8 cellular contexts compared by ENCODE assay signal in the genomic region with DNA sequence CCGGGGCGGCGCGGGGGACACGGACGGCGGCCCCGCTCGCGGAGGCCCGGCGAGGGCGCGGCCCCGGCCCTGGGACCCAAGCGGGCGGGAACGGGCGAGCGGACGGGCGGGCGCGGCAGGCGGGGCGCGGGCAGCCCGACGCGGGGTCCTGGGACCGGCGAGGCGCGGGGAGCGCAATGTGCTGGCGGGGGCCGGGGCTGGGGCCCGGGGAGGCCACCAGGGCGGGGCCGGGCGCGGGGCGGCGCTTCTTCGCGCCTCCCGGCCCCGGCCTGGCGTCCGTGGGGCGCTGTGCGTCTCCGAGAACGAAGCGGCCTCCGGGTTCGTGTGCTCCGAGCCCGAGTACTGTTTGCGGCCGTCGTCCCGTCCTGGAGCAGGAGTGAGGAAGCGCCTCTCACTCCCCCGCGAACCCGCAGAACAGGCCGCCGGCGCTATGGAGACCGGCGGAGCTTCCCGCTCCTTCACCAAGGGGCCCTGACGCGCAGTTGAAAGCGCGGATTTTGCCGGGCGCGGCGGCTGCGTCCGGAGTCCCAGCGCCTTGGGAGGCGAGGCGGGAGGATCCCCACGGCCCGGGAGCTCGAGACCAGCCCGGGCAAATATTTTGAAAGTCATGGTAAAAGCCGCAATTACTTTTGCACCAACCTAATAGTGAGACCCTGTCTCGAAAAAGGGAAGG. TPM values are rescaled to one million over a fixed set of nuclear protein-coding genes. Genes with fewer than 3 reads are reported as not detected.
DNase-seq lines count a peak whose midpoint lies in the region; ATAC-seq and TF ChIP-seq lines count a peak whose summit lies in the region.

No MANE protein-coding gene starts in this region.

- H3K27ac ChIP-seq in OCI-LY7 (ENCODE audit: low read depth, low read length, poor library complexity, severe bottlenecking): peak overlapping the region; percentile 87

- no peaks in the 10 kb centered on the region for H3K9me2 ChIP-seq in OCI-LY7 (ENCODE audit: insufficient read depth, low read length)

- peak overlapping the region; percentile 50 for H3K27ac Mint-ChIP-seq in Caco-2 (ENCODE audit: unreplicated experiment)

- POLR2A ChIA-PET in Caco-2 (lab: Charles Lee) (no interaction called here), OCI-LY7 (lab: Charles Lee) (interaction anchor here (0.7 to 1.1 kb wide), 2 partner anchors 9 to 58 kb away, joined by 3 to 4 read pairs; no protein-coding TSS in a partner anchor)

- H3K4me3 Mint-ChIP-seq in Caco-2 (ENCODE audit: unreplicated experiment): peak overlapping the region; percentile 63

- TF ChIP-seq CTCF in Caco-2 (IDR thresholded peaks at IDR 0.05; ENCODE audit: insufficient read depth in 1 of 2, low read depth in 1 of 2, low read length in 1 of 2, severe bottlenecking in 1 of 2, unreplicated experiment in 1 of 2) (peak in 1 of 2 experiments; percentile 25), OCI-LY7 (conservative IDR thresholded peaks at IDR 0.05; ENCODE audit: low read length) (peak; percentile 41)

- H3K9ac ChIP-seq in mucosa of stomach (ENCODE audit: low read length): peak overlapping the region; percentile 82

- H3K27me3 ChIP-seq in Caco-2 (replicated peaks; ENCODE audit: control insufficient read depth, insufficient read depth, low read length) (no peaks in the 10 kb centered on the region), mucosa of stomach (ENCODE audit: control insufficient read depth, insufficient read depth, low read length) (no peaks in the 10 kb centered on the region)

- no peaks in the 10 kb centered on the region for H3K36me3 ChIP-seq in Caco-2 (ENCODE audit: control insufficient read depth, insufficient read depth, low read length)
- H3K36me3 ChIP-seq in OCI-LY7 (ENCODE audit: insufficient read depth, low read length): peaks cover 40% of the 10 kb centered on the region
- no peaks in the 10 kb centered on the region for H3K36me3 ChIP-seq in mucosa of stomach (ENCODE audit: control insufficient read depth, insufficient read depth, low read length)

- DNase-seq in Caco-2 (peak; percentile 90 to 92), HS-5 (ENCODE audit: low read depth) (peak; percentile 53), OCI-LY7 (ENCODE audit: low spot score) (peak; percentile 92), activated T-cell treated with anti-CD3 and anti-CD28 coated beads for 48 hours (ENCODE audit: low read depth) (peak; percentile 87), erythroblast (lab: John Stamatoyannopoulos, UW) (peak; percentile 92 to 94)
- DNase-seq in stimulated activated CD8-positive, alpha-beta memory T cell treated with anti-CD3 and anti-CD28 coated beads, Interleukin-4, amount 100 ng/mL, for 4 hours (ENCODE audit: low read depth in 2 of 2, low spot score in 1 of 2): peak; percentile 59 to 69

- peak; percentile 86 for TF ChIP-seq POLR2A in erythroblast (IDR thresholded peaks at IDR 0.05; ENCODE audit: low read length)

- no peaks in the 10 kb centered on the region for H3K27me3 Mint-ChIP-seq in Caco-2 (ENCODE audit: insufficient read depth, unreplicated experiment)

- H3K4me2 ChIP-seq in OCI-LY7 (ENCODE audit: low read length): peak overlapping the region; percentile 70

- CTCF ChIA-PET in Caco-2 (lab: Charles Lee): no interaction called here
- CTCF ChIA-PET in OCI-LY7 (lab: Charles Lee; ENCODE audit: unreplicated experiment): no interaction called here

- no peaks in the 10 kb centered on the region for H3K9me3 Mint-ChIP-seq in Caco-2 (ENCODE audit: unreplicated experiment)

- peaks cover 39% of the 10 kb centered on the region for H3K36me3 Mint-ChIP-seq in Caco-2 (ENCODE audit: insufficient read depth, unreplicated experiment)

- intact Hi-C loops in Caco-2 (cut with micrococcal nuclease; ENCODE audit: unreplicated experiment) (no loop called here), OCI-LY7 (cut with micrococcal nuclease; ENCODE audit: unreplicated experiment) (loop anchor here (1.0 kb wide), 1 partner anchor 8 kb away; no protein-coding TSS in a partner anchor)

- BruUV-seq in Caco-2 (replicated peaks; lab: Mats Ljungman, UMichigan) (no TSS peak), OCI-LY7 (replicated peaks; lab: Mats Ljungman, UMichigan) (no TSS peak)

- peak overlapping the region; percentile 34; the same call in 1 of the 2 replicates for H2AFZ ChIP-seq in OCI-LY7 (ENCODE audit: low read length)

- H3K4me3 ChIP-seq in Caco-2 (ENCODE audit: low read depth, low read length) (peak overlapping the region; percentile 89), OCI-LY7 (ENCODE audit: low read depth, low read length, poor library complexity, severe bottlenecking) (peak overlapping the region; percentile 73), mucosa of stomach (ENCODE audit: low read length) (peak overlapping the region; percentile 31)

- no peaks in the 10 kb centered on the region for H3K4me1 ChIP-seq in Caco-2
- peaks cover 24% of the 10 kb centered on the region for H3K4me1 ChIP-seq in OCI-LY7 (ENCODE audit: insufficient read depth, low read length, poor library complexity, severe bottlenecking)
- H3K4me1 ChIP-seq in mucosa of stomach (ENCODE audit: control insufficient read depth, insufficient read depth, low read length): peaks cover 13% of the 10 kb centered on the region

- H4K20me1 ChIP-seq in OCI-LY7 (ENCODE audit: insufficient read depth, low read length): peaks cover 15% of the 10 kb centered on the region

- no peaks in the 10 kb centered on the region for H3K4me1 Mint-ChIP-seq in Caco-2 (ENCODE audit: low read depth, unreplicated experiment)

- H3K79me2 ChIP-seq in OCI-LY7 (ENCODE audit: insufficient read depth, low read depth, low read length): peaks cover 54% of the 10 kb centered on the region

- H3K9me3 ChIP-seq in Caco-2: no peaks in the 10 kb centered on the region
- no peaks in the 10 kb centered on the region for H3K9me3 ChIP-seq in OCI-LY7 (ENCODE audit: low read length)
- no peaks in the 10 kb centered on the region for H3K9me3 ChIP-seq in mucosa of stomach (ENCODE audit: control insufficient read depth, low read length)

- ATAC-seq in GM19467 (IDR thresholded peaks at IDR 0.05; ENCODE audit: unreplicated experiment): peak; percentile 62

RNA-seq across cellular contexts. Expression of gene ANKLE2, which starts 0.4 kb away (rescaled TPM):
- total RNA-seq in Caco-2 (2022) (80.8 and 86.6 TPM in 2 replicates), OCI-LY7 (2022) (113 and 121 TPM in 2 replicates)
- total RNA-seq in OCI-LY7 (2014; rRNA removed; shearing (Covaris generic)): 88.0 and 95.4 TPM in 2 replicates

RNA-seq across cellular contexts. Expression of gene PGAM5, which starts 51.4 kb away (rescaled TPM):
- 78.1 and 87.8 TPM in 2 replicates for total RNA-seq in Caco-2 (2022)
- 94.9 and 97.2 TPM in 2 replicates for total RNA-seq in OCI-LY7 (2014; rRNA removed; shearing (Covaris generic))
- total RNA-seq in OCI-LY7 (2022): 86.5 and 95.6 TPM in 2 replicates

Comparison
In these comparisons a context has a peak if more than half of its experiments do, and no peak if none do; other contexts are left out.
1. Peak in every context shown above with its lines: DNase-seq, ATAC-seq, H3K4me3 ChIP-seq and H3K27ac ChIP-seq.
2. H3K4me3 ChIP-seq: peak in every context shown above with its lines; median percentile 89 in Caco-2; 73 in OCI-LY7; 31 in mucosa of stomach.